13 cellular contexts compared by ENCODE assay signal in the genomic region with DNA sequence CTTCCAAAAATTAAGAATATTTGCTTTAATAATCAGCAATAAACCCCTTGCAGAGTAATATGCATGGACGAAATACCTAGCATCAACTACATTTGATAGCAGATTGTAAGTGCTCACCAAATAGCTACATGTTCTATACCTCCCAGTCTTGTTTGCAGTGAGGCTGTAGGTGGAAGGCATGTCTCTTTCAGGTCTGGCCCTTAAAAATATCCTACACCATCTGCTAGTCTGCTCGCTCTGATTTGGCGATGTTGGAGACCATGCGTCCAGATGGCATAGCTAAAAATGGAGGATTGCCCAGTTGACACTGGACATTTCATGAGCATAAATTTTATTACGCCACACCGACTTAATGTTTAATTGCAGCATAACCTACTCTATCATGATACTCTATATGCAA. TPM values are rescaled to one million over a fixed set of nuclear protein-coding genes. Genes with fewer than 3 reads are reported as not detected.
DNase-seq lines count a peak whose midpoint lies in the region; ATAC-seq, FAIRE-seq and TF ChIP-seq lines count a peak whose summit lies in the region.
"Had no signal": no experiment of that assay in that cellular context is flagged by ENCODE, and none has a peak within 500 bp of the region (broad histone marks: within the 10 kb centered on the region; RNA-seq: fewer than 3 reads in every experiment).

No MANE protein-coding gene starts in this region.

- no peaks in the 10 kb centered on the region for H3K9me3 Mint-ChIP-seq in activated T-cell treated with anti-CD3 and anti-CD28 coated beads, Interleukin-2, amount 50 U/mL, for 24 hours
- H3K9me3 Mint-ChIP-seq: CD14-positive monocyte; CD8-positive, alpha-beta T cell; GM23338 had no signal

- no peaks in the 10 kb centered on the region for H3K4me1 Mint-ChIP-seq in activated T-cell treated with anti-CD3 and anti-CD28 coated beads, Interleukin-2, amount 50 U/mL, for 24 hours (ENCODE audit: low read depth)
- H3K4me1 Mint-ChIP-seq: CD14-positive monocyte, GM23338 had no signal

- DNase-seq in NCI-H524 (lab: John Stamatoyannopoulos, UW) = peak; percentile 8 to 39
- DNase-seq in NCI-H524 treated with DMSO at 0.1 percent for 48 hours (lab: John Stamatoyannopoulos, UW) = no peak
- DNase-seq in GM12892 (ENCODE audit: insufficient read length) = no peak
- DNase-seq in cerebellar cortex (ENCODE audit: low spot score) = peak; percentile 95
- DNase-seq in NCI-H187 treated with DMSO at 0.1 percent for 48 hours (lab: John Stamatoyannopoulos, UW) = no peak
- no peak for DNase-seq in activated T-cell treated with anti-CD3 and anti-CD28 coated beads, Interleukin-2, amount 50 U/mL, for 24 hours
- DNase-seq: CD8-positive, alpha-beta T cell; COR-L47; H7 had no signal

- peak; percentile 64 for FAIRE-seq in GM12892 (lab: Jason Lieb, UNC)
- FAIRE-seq: GM12878 had no signal

- no peak for TF ChIP-seq POLR2A in GM12892 (IDR thresholded peaks at IDR 0.05; ENCODE audit: low read depth, low read length)

- H3K27ac Mint-ChIP-seq in activated T-cell treated with anti-CD3 and anti-CD28 coated beads, Interleukin-2, amount 50 U/mL, for 24 hours = no peak overlapping the region
- H3K27ac Mint-ChIP-seq: CD14-positive monocyte; CD8-positive, alpha-beta T cell; GM23338 had no signal

- peaks cover 14% of the 10 kb centered on the region for H3K36me3 Mint-ChIP-seq in activated T-cell treated with anti-CD3 and anti-CD28 coated beads, Interleukin-2, amount 50 U/mL, for 24 hours (ENCODE audit: low read depth)

- no peak for ATAC-seq in HG03457 (IDR thresholded peaks at IDR 0.05; ENCODE audit: unreplicated experiment)
- ATAC-seq: CD8-positive, alpha-beta T cell; GM12878; GM23338 had no signal

- H3K4me3 Mint-ChIP-seq in activated T-cell treated with anti-CD3 and anti-CD28 coated beads, Interleukin-2, amount 50 U/mL, for 24 hours = no peak overlapping the region
- H3K4me3 Mint-ChIP-seq: CD14-positive monocyte; CD8-positive, alpha-beta T cell; GM23338 had no signal

- no peaks in the 10 kb centered on the region for H3K27me3 Mint-ChIP-seq in activated T-cell treated with anti-CD3 and anti-CD28 coated beads, Interleukin-2, amount 50 U/mL, for 24 hours

RNA-seq across cellular contexts. Expression of a gene that starts 47.1 kb away (rescaled TPM):
- 4.7 TPM for polyA plus RNA-seq in GM12892 (2012; ENCODE audit: missing spikeins)

Comparison
In these comparisons a context has a peak if more than half of its experiments do, and no peak if none do; other contexts are left out.
1. DNase-seq: peak in NCI-H524 (2 of 2) and cerebellar cortex (single experiment); none in NCI-H524 treated with DMSO at 0.1 percent for 48 hours (single experiment), GM12892 (single experiment), NCI-H187 treated with DMSO at 0.1 percent for 48 hours (single experiment) and activated T-cell treated with anti-CD3 and anti-CD28 coated beads, Interleukin-2, amount 50 U/mL, for 24 hours (single experiment).